8 cellular contexts compared by ENCODE assay signal in genomic region chr3:51386852-51387229, GRCh38. TPM values are rescaled to one million over a fixed set of nuclear protein-coding genes. Genes with fewer than 3 reads are reported as not detected.
DNase-seq lines count a peak whose midpoint lies in the region; ATAC-seq and TF ChIP-seq lines count a peak whose summit lies in the region.

No MANE protein-coding gene starts in this region.

- H3K4me3 ChIP-seq in GM08714 (ENCODE audit: low read length): peak overlapping the region; percentile 88
- H3K4me3 ChIP-seq in SK-N-MC: peak overlapping the region; percentile 80; the same call in 1 of the 2 replicates
- peak overlapping the region in 1 of 4 donors; percentile 80 for H3K4me3 ChIP-seq in esophagus muscularis mucosa

- H3K9ac ChIP-seq in SK-N-MC (ENCODE audit: insufficient read length): no peak overlapping the region

- TF ChIP-seq CTCF in esophagus muscularis mucosa (IDR thresholded peaks at IDR 0.05): no peak

- peaks cover 41 to 72% (median 52%) of the 10 kb centered on the region in 4 donors for H3K4me1 ChIP-seq in esophagus muscularis mucosa

- no peak for ATAC-seq in GM18907 (IDR thresholded peaks at IDR 0.05; ENCODE audit: unreplicated experiment)
- ATAC-seq in GM18498 (IDR thresholded peaks at IDR 0.05; ENCODE audit: unreplicated experiment): no peak

- H3K27me3 ChIP-seq in esophagus muscularis mucosa: no peaks in the 10 kb centered on the region

- no peak for TF ChIP-seq EP300 in esophagus muscularis mucosa (IDR thresholded peaks at IDR 0.05)

- H3K36me3 ChIP-seq in SK-N-MC (ENCODE audit: insufficient read depth, low read length) (no peaks in the 10 kb centered on the region), esophagus muscularis mucosa (peaks cover 11 to 31% (median 23%) of the 10 kb centered on the region in 4 donors)

- no peak overlapping the region for H3K27ac ChIP-seq in SK-N-MC
- H3K27ac ChIP-seq in esophagus muscularis mucosa (replicated peaks in 1 of 4): peak overlapping the region; percentile 0 to 97 (median 92)

- no peak for TF ChIP-seq POLR2A in esophagus muscularis mucosa (IDR thresholded peaks at IDR 0.05; ENCODE audit: low read depth)

- DNase-seq in SK-N-MC (ENCODE audit: low read depth, low spot score): no peak
- no peak for DNase-seq in esophagus muscularis mucosa (ENCODE audit: extremely low spot score)
- DNase-seq in posterior vena cava (ENCODE audit: low spot score): peak; percentile 70
- no peak for DNase-seq in globus pallidus (ENCODE audit: low spot score)
- DNase-seq in medulla oblongata (ENCODE audit: extremely low spot score): no peak

- WGBS in esophagus muscularis mucosa: 90% methylated on average over 5 of the region's 5 CpGs

- intact Hi-C loops in esophagus muscularis mucosa (cut with DNase I): loop anchor here (5.0 to 10.0 kb wide), 2 partner anchors 288 to 770 kb away; partner anchors contain the start of genes MAPKAPK3 and TEX264
- intact Hi-C loops in posterior vena cava (cut with DNase I): loop anchor here in 1 of 2 donors (5.0 kb wide), 1 partner anchor 770 kb away; the partner anchor contains the start of gene MAPKAPK3

- H3K9me3 ChIP-seq in SK-N-MC (ENCODE audit: low read depth, low read length) (no peaks in the 10 kb centered on the region), esophagus muscularis mucosa (no peaks in the 10 kb centered on the region)

RNA-seq across cellular contexts. Expression of gene MANF, which starts 1.8 kb away (rescaled TPM):
- total RNA-seq in esophagus muscularis mucosa: 10 to 100 TPM; 16.2 to 34.6 (median 24.9) TPM
- total RNA-seq in posterior vena cava: 10 to 100 TPM; 72.6 to 79.2 TPM

RNA-seq across cellular contexts. Expression of gene RBM15B, which starts 4.2 kb away (rescaled TPM):
- total RNA-seq in esophagus muscularis mucosa (10 to 100 TPM; 27.8 to 50.5 (median 42.6) TPM), posterior vena cava (10 to 100 TPM; 20.2 to 22.7 TPM)
